1 cellular context compared by ENCODE assay signal in the genomic region with DNA sequence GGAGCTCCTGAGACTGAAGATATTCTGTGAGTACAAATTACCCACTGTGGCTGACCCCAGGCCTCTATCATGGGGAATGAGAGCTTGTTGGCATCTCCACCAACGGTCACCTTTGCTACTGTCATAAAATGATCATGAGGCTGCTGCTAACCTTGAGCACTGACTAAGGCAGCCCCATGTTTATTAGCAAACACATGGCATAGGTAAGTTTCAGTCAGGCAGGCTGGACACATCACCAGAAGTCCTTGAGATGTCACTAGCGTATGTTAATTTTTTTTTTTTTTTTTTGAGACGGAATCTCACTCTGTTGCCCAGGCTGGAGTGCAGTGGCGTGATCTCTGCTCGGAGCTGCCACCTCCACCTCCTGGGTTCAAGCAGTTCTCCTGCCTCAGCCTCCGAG.
TF ChIP-seq lines count a peak whose summit lies in the region.

No MANE protein-coding gene starts in this region.

TF ChIP-seq in GM23338, 12 proteins besides CTCF, POLR2A, EP300 and RAD21 (continued from another document):
- TF ChIP-seq CREB1 (CRISPR knock-in tag; IDR thresholded peaks at IDR 0.05; ENCODE audit: low read depth) (no peak), ZNF114 (CRISPR knock-in tag; IDR thresholded peaks at IDR 0.05) (no peak)
